Comparison of ENCODE assay signal across 7 cellular contexts in genomic region chr20:6007094-6007528, GRCh38. TPM values are rescaled to one million over a fixed set of nuclear protein-coding genes. Genes with fewer than 3 reads are reported as not detected.
A peak's percentile ranks its signal among the peaks of the same experiment; 100 is the strongest.
DNase-seq lines count a peak whose midpoint lies in the region; ATAC-seq and TF ChIP-seq lines count a peak whose summit lies in the region.

No MANE protein-coding gene starts in this region.

- intact Hi-C loops in esophagus squamous epithelium (cut with DNase I) (no loop called here), gastrocnemius medialis (cut with DNase I; ENCODE audit: low total_unique reads) (no loop called here)

- H3K79me2 ChIP-seq in GM23248 (ENCODE audit: insufficient read depth), result peaks cover 57% of the 10 kb centered on the region

- TF ChIP-seq POLR2A in Peyer's patch (IDR thresholded peaks at IDR 0.05), result no peak
- TF ChIP-seq POLR2A in esophagus squamous epithelium (IDR thresholded peaks at IDR 0.05), result no peak
- no peak for TF ChIP-seq POLR2A in gastrocnemius medialis (IDR thresholded peaks at IDR 0.05)

- H3K9ac ChIP-seq in GM23248, result peak overlapping the region; percentile 92

- peak overlapping the region; percentile 93 for H3K4me2 ChIP-seq in GM23248 (ENCODE audit: unreplicated experiment)

- H4K20me1 ChIP-seq in GM23248 (ENCODE audit: insufficient read depth), result peaks cover 5% of the 10 kb centered on the region; the same call in 1 of the 2 replicates

- TF ChIP-seq CTCF in Peyer's patch (IDR thresholded peaks at IDR 0.05) (no peak), esophagus squamous epithelium (IDR thresholded peaks at IDR 0.05) (no peak), gastrocnemius medialis (IDR thresholded peaks at IDR 0.05 in 4 of 5, conservative IDR thresholded peaks at IDR 0.05 in 1 of 5) (no peak)

- no peak overlapping the region for H2AFZ ChIP-seq in GM23248

- H3K4me3 ChIP-seq in GM23248 (peak overlapping the region; percentile 88), Peyer's patch (peak overlapping the region in 3 of 4 donors; percentile 88 to 89 (median 89)), esophagus squamous epithelium (peak overlapping the region; percentile 59 to 99 (median 87)), gastrocnemius medialis (peak overlapping the region; percentile 72 to 89 (median 75))

- peak overlapping the region; percentile 72 for H3K27ac ChIP-seq in GM23248
- peak overlapping the region in 2 of 4 donors; percentile 79 to 90 for H3K27ac ChIP-seq in Peyer's patch
- peak overlapping the region in 2 of 4 donors; percentile 12 to 71 for H3K27ac ChIP-seq in esophagus squamous epithelium
- H3K27ac ChIP-seq in gastrocnemius medialis, result peak overlapping the region; percentile 84 to 97 (median 90)

- no peaks in the 10 kb centered on the region for H3K9me2 ChIP-seq in GM23248 (ENCODE audit: insufficient read depth)

- H3K9me3 ChIP-seq in GM23248 (ENCODE audit: low read depth), result no peaks in the 10 kb centered on the region
- H3K9me3 ChIP-seq in Peyer's patch, result no peaks in the 10 kb centered on the region
- no peaks in the 10 kb centered on the region for H3K9me3 ChIP-seq in esophagus squamous epithelium
- no peaks in the 10 kb centered on the region for H3K9me3 ChIP-seq in gastrocnemius medialis

- in situ Hi-C loops in GM23248 (cut with MboI), result no loop called here
- in situ Hi-C loops in gastrocnemius medialis (cut with MboI; ENCODE audit: low sequenced_read_pairs in 4 of 4), result no loop called here

- peak; percentile 47 for DNase-seq in GM23248
- DNase-seq in Peyer's patch, result no peak
- no peak for DNase-seq in esophagus squamous epithelium (lab: John Stamatoyannopoulos, UW)
- DNase-seq in gastrocnemius medialis, result no peak
- no peak for DNase-seq in T1000 (lab: John Stamatoyannopoulos, UW)

- H3F3A ChIP-seq in GM23248 (ENCODE audit: insufficient read depth), result peaks cover 22% of the 10 kb centered on the region

- H3K4me1 ChIP-seq in GM23248 (ENCODE audit: insufficient read depth) (peaks cover 18% of the 10 kb centered on the region), Peyer's patch (peaks cover 0 to 14% (median 10%) of the 10 kb centered on the region in 4 donors), esophagus squamous epithelium (peaks cover 20 to 45% (median 23%) of the 10 kb centered on the region in 3 donors), gastrocnemius medialis (peaks cover 20 to 31% of the 10 kb centered on the region in 2 donors)

- 0 to 4% methylated on average over 4 of the region's 4 CpGs for WGBS in GM23248 (ENCODE audit: low coverage in 1 of 2, low lambda C conversion rate in 2 of 2, missing lambda C conversion rate in 2 of 2), 2 experiments
- 3 to 13% methylated on average over 4 of the region's 4 CpGs for WGBS in esophagus squamous epithelium, 2 donors

- peaks cover 22% of the 10 kb centered on the region for H3K36me3 ChIP-seq in GM23248 (ENCODE audit: low read depth)
- peaks cover 0 to 24% (median 0%) of the 10 kb centered on the region in 3 donors for H3K36me3 ChIP-seq in Peyer's patch
- H3K36me3 ChIP-seq in esophagus squamous epithelium, result peaks cover 0 to 26% (median 6%) of the 10 kb centered on the region in 3 donors
- peaks cover 0 to 24% of the 10 kb centered on the region in 2 donors for H3K36me3 ChIP-seq in gastrocnemius medialis

- ATAC-seq in gastrocnemius medialis (no peak), HG02610 (IDR thresholded peaks at IDR 0.05; ENCODE audit: unreplicated experiment) (no peak), HG03139 (IDR thresholded peaks at IDR 0.05; ENCODE audit: unreplicated experiment) (no peak)

- H3K27me3 ChIP-seq in GM23248 (replicated peaks; ENCODE audit: insufficient read depth), result no peaks in the 10 kb centered on the region
- no peaks in the 10 kb centered on the region for H3K27me3 ChIP-seq in Peyer's patch
- no peaks in the 10 kb centered on the region for H3K27me3 ChIP-seq in esophagus squamous epithelium
- H3K27me3 ChIP-seq in gastrocnemius medialis, result no peaks in the 10 kb centered on the region

RNA-seq across cellular contexts. Expression of gene CRLS1, which starts 1.2 kb away (rescaled TPM):
- 50.3 and 51.0 TPM in 2 replicates for total RNA-seq in GM23248 (2014; rRNA removed; shearing (Covaris generic))
- polyA plus RNA-seq in GM23248 (2016; fragmentation: Nextera tagmentation; extraction: Ambion mirVana), result 44.3 and 46.3 TPM in 2 replicates
- total RNA-seq in Peyer's patch (10 to 100 TPM; 43.7 to 67.6 (median 61.4) TPM), esophagus squamous epithelium (10 to 100 TPM; 12.1 to 39.9 (median 23.0) TPM), gastrocnemius medialis (100 to 1,000 TPM in 1 of 4 donors, 10 to 100 TPM in 3; 40.9 to 109 (median 71.9) TPM)

RNA-seq across cellular contexts. Expression of gene LRRN4, which starts 46.7 kb away (rescaled TPM):
- total RNA-seq in GM23248 (2014; rRNA removed; shearing (Covaris generic)), result not detected in 2 replicates
- not detected in 2 replicates for polyA plus RNA-seq in GM23248 (2016; fragmentation: Nextera tagmentation; extraction: Ambion mirVana)
- total RNA-seq in Peyer's patch (not detected), esophagus squamous epithelium (under 1 TPM in 1 of 4 donors, not detected in 3; 0.19 TPM), gastrocnemius medialis (not detected)

RNA-seq across cellular contexts. Expression of gene MCM8, which starts 56.7 kb away (rescaled TPM):
- total RNA-seq in GM23248 (2014; rRNA removed; shearing (Covaris generic)), result 6.4 and 7.7 TPM in 2 replicates
- polyA plus RNA-seq in GM23248 (2016; fragmentation: Nextera tagmentation; extraction: Ambion mirVana), result 1.0 and 1.5 TPM in 2 replicates
- 10 to 100 TPM in 1 of 4 donors, 1 to 10 TPM in 3; 5.8 to 25.6 (median 6.2) TPM for total RNA-seq in Peyer's patch
- 1 to 10 TPM; 2.6 to 7.2 (median 5.9) TPM for total RNA-seq in esophagus squamous epithelium
- total RNA-seq in gastrocnemius medialis, result 1 to 10 TPM; 2.4 to 5.9 (median 5.2) TPM

RNA-seq across cellular contexts. Expression of gene TRMT6, which starts 56.8 kb away (rescaled TPM):
- 8.2 and 9.7 TPM in 2 replicates for total RNA-seq in GM23248 (2014; rRNA removed; shearing (Covaris generic))
- 10.3 and 10.7 TPM in 2 replicates for polyA plus RNA-seq in GM23248 (2016; fragmentation: Nextera tagmentation; extraction: Ambion mirVana)
- total RNA-seq in Peyer's patch (10 to 100 TPM in 1 of 4 donors, 1 to 10 TPM in 3; 3.5 to 18.2 (median 5.6) TPM), esophagus squamous epithelium (10 to 100 TPM in 3 of 4 donors, 1 to 10 TPM in 1; 8.2 to 19.8 (median 13.8) TPM), gastrocnemius medialis (10 to 100 TPM; 16.5 to 27.5 (median 19.0) TPM)
